Comparison of ENCODE assay signal across 9 cellular contexts in genomic region chr11:74462009-74462408, GRCh38. TPM values are rescaled to one million over a fixed set of nuclear protein-coding genes. Genes with fewer than 3 reads are reported as not detected.
DNase-seq lines count a peak whose midpoint lies in the region; ATAC-seq and TF ChIP-seq lines count a peak whose summit lies in the region.
"Had no signal": no experiment of that assay in that cellular context is flagged by ENCODE, and none has a peak within 500 bp of the region (broad histone marks: within the 10 kb centered on the region; RNA-seq: fewer than 3 reads in every experiment).

No MANE protein-coding gene starts in this region.

- POLR2A ChIA-PET in MCF 10A (lab: Yijun Ruan, JAX) = no interaction called here
- POLR2A ChIA-PET in naive thymus-derived CD4-positive, alpha-beta T cell (lab: Charles Lee) = no interaction called here

- no peaks in the 10 kb centered on the region for H3K9me3 ChIP-seq in mammary epithelial cell (replicated peaks; ENCODE audit: insufficient read depth, low read length)
- no peaks in the 10 kb centered on the region for H3K9me3 ChIP-seq in naive thymus-derived CD4-positive, alpha-beta T cell (ENCODE audit: control insufficient read depth in 2 of 3, low read length in 3 of 3)
- no peaks in the 10 kb centered on the region for H3K9me3 ChIP-seq in aorta (ENCODE audit: control insufficient read depth, low read length)

- no peaks in the 10 kb centered on the region for H3K4me1 Mint-ChIP-seq in MCF 10A (ENCODE audit: insufficient read depth, unreplicated experiment)
- peaks cover 0 to 10% (median 7%) of the 10 kb centered on the region in 7 donors for H3K4me1 Mint-ChIP-seq in naive thymus-derived CD4-positive, alpha-beta T cell
- no peaks in the 10 kb centered on the region for H3K4me1 Mint-ChIP-seq in activated naive CD4-positive, alpha-beta T cell treated with anti-CD3 and anti-CD28 coated beads, Interleukin-2, amount 10 ng/mL, durations not matched to agents 7 days and 5 days

- intact Hi-C loops in MCF 10A (cut with micrococcal nuclease) = no loop called here
- intact Hi-C loops in mammary epithelial cell (cut with micrococcal nuclease) = no loop called here
- intact Hi-C loops in naive thymus-derived CD4-positive, alpha-beta T cell (cut with micrococcal nuclease) = no loop called here
- intact Hi-C loops in aorta (cut with DNase I) = loop anchor here in 1 of 2 donors (10.0 kb wide), 1 partner anchor 113 kb away; no protein-coding TSS in a partner anchor

- H3K4me3 Mint-ChIP-seq in MCF 10A (ENCODE audit: unreplicated experiment) = no peak overlapping the region
- H3K4me3 Mint-ChIP-seq in naive thymus-derived CD4-positive, alpha-beta T cell = no peak overlapping the region
- H3K4me3 Mint-ChIP-seq in activated naive CD4-positive, alpha-beta T cell treated with anti-CD3 and anti-CD28 coated beads, Interleukin-2, amount 10 ng/mL, durations not matched to agents 7 days and 5 days = no peak overlapping the region

- H3K4me1 ChIP-seq in mammary epithelial cell (ENCODE audit: insufficient read depth, low read length) = peaks cover 1% of the 10 kb centered on the region
- H3K4me1 ChIP-seq in naive thymus-derived CD4-positive, alpha-beta T cell (ENCODE audit: control insufficient read depth in 2 of 2, insufficient read depth in 2 of 2, low read length in 2 of 2) = no peaks in the 10 kb centered on the region
- H3K4me1 ChIP-seq in aorta (ENCODE audit: control insufficient read depth in 1 of 2, insufficient read depth in 2 of 2, low read length in 2 of 2) = no peaks in the 10 kb centered on the region

- H3K27me3 Mint-ChIP-seq in MCF 10A (ENCODE audit: insufficient read depth, unreplicated experiment) = no peaks in the 10 kb centered on the region
- H3K27me3 Mint-ChIP-seq in naive thymus-derived CD4-positive, alpha-beta T cell = peaks cover 25 to 30% (median 28%) of the 10 kb centered on the region in 5 donors
- peaks cover 39% of the 10 kb centered on the region for H3K27me3 Mint-ChIP-seq in activated naive CD4-positive, alpha-beta T cell treated with anti-CD3 and anti-CD28 coated beads, Interleukin-2, amount 10 ng/mL, durations not matched to agents 7 days and 5 days

- dilution Hi-C loops in mammary epithelial cell (cut with HindIII; ENCODE audit: low sequenced_read_pairs) = loop anchor here (5.0 kb wide), 2 partner anchors 100 to 105 kb away; no protein-coding TSS in a partner anchor

- no peaks in the 10 kb centered on the region for H3K36me3 Mint-ChIP-seq in MCF 10A (ENCODE audit: insufficient read depth, unreplicated experiment)
- H3K36me3 Mint-ChIP-seq in naive thymus-derived CD4-positive, alpha-beta T cell = no peaks in the 10 kb centered on the region
- no peaks in the 10 kb centered on the region for H3K36me3 Mint-ChIP-seq in activated naive CD4-positive, alpha-beta T cell treated with anti-CD3 and anti-CD28 coated beads, Interleukin-2, amount 10 ng/mL, durations not matched to agents 7 days and 5 days

- H3K4me3 ChIP-seq in mammary epithelial cell (replicated peaks in 1 of 3; ENCODE audit: insufficient read depth in 1 of 3, low read depth in 2 of 3, low read length in 3 of 3) (no peak overlapping the region), fibroblast of the aortic adventitia (ENCODE audit: low read depth, low read length) (peak overlapping the region; percentile 15), aorta (ENCODE audit: low read length in 2 of 2) (no peak overlapping the region)
- H3K4me3 ChIP-seq in naive thymus-derived CD4-positive, alpha-beta T cell (ENCODE audit: low read length) = no peak overlapping the region

- no peak overlapping the region for H3K27ac Mint-ChIP-seq in MCF 10A (ENCODE audit: low read depth, unreplicated experiment)
- no peak overlapping the region for H3K27ac Mint-ChIP-seq in naive thymus-derived CD4-positive, alpha-beta T cell
- no peak overlapping the region for H3K27ac Mint-ChIP-seq in activated naive CD4-positive, alpha-beta T cell treated with anti-CD3 and anti-CD28 coated beads, Interleukin-2, amount 10 ng/mL, durations not matched to agents 7 days and 5 days

- H2AFZ ChIP-seq in mammary epithelial cell (ENCODE audit: low read depth, low read length) = no peak overlapping the region

- H3K4me2 ChIP-seq in mammary epithelial cell (ENCODE audit: insufficient read depth, low read depth, low read length) = no peak overlapping the region

- 76% methylated on average over 2 of the region's 2 CpGs for WGBS in mammary epithelial cell (ENCODE audit: low coverage, missing lambda C conversion rate)
- 88 to 91% methylated on average over 2 of the region's 2 CpGs for WGBS in aorta, 2 donors

- ATAC-seq in naive thymus-derived CD4-positive, alpha-beta T cell = peak; percentile 81
- ATAC-seq in aorta (ENCODE audit: low FRiP score) = peak; percentile 91

- H4K20me1 ChIP-seq in mammary epithelial cell (ENCODE audit: insufficient read depth, low read length) = no peaks in the 10 kb centered on the region

- TF ChIP-seq CTCF in MCF 10A (IDR thresholded peaks at IDR 0.05; ENCODE audit: unreplicated experiment) (no peak), mammary epithelial cell (conservative IDR thresholded peaks at IDR 0.05 in 1 of 2, IDR thresholded peaks at IDR 0.05 in 1 of 2; ENCODE audit: extremely low read depth in 1 of 2, insufficient read depth in 1 of 2, low read depth in 1 of 2, low read length in 2 of 2) (no peak), fibroblast of the aortic adventitia (IDR thresholded peaks at IDR 0.05; ENCODE audit: insufficient read depth, low read length) (no peak)

- in situ Hi-C loops in mammary epithelial cell (cut with MboI; ENCODE audit: low sequenced_read_pairs in 2 of 2) = no loop called here

- H3K36me3 ChIP-seq in mammary epithelial cell (ENCODE audit: insufficient read depth, low read length) = no peaks in the 10 kb centered on the region
- H3K36me3 ChIP-seq in naive thymus-derived CD4-positive, alpha-beta T cell (ENCODE audit: control insufficient read depth in 2 of 3, insufficient read depth in 3 of 3, low read length in 3 of 3) = no peaks in the 10 kb centered on the region
- H3K36me3 ChIP-seq in aorta (ENCODE audit: control insufficient read depth in 1 of 2, insufficient read depth in 2 of 2, low read length in 1 of 2) = no peaks in the 10 kb centered on the region

- CTCF ChIA-PET in MCF 10A (lab: Yijun Ruan, JAX) (interaction anchor here (0.5 to 3.9 kb wide), 6 partner anchors 11 to 206 kb away, joined by 3 to 43 read pairs (median 5); no protein-coding TSS in a partner anchor), mammary epithelial cell (lab: Charles Lee; ENCODE audit: low non-redundant PET) (no interaction called here)
- CTCF ChIA-PET in naive thymus-derived CD4-positive, alpha-beta T cell (lab: Charles Lee) = interaction anchor here (3.3 kb wide), 1 partner anchor 8 kb away, joined by 15 read pairs; no protein-coding TSS in a partner anchor
- CTCF ChIA-PET in activated naive CD4-positive, alpha-beta T cell treated with anti-CD3 and anti-CD28 coated beads, Interleukin-2, amount 10 ng/mL, durations not matched to agents 7 days and 5 days (lab: Charles Lee) = interaction anchor here (3.1 to 3.2 kb wide), 2 partner anchors 9 to 13 kb away, joined by 16 to 22 read pairs; no protein-coding TSS in a partner anchor

- H3K27me3 ChIP-seq in mammary epithelial cell (ENCODE audit: insufficient read depth, low read length) (peaks cover 3% of the 10 kb centered on the region), aorta (ENCODE audit: control insufficient read depth in 1 of 2, insufficient read depth in 2 of 2, low read length in 1 of 2) (no peaks in the 10 kb centered on the region)
- peaks cover 0 to 6% of the 10 kb centered on the region in 2 donors for H3K27me3 ChIP-seq in naive thymus-derived CD4-positive, alpha-beta T cell (ENCODE audit: control insufficient read depth in 2 of 2, insufficient read depth in 2 of 2, low read length in 2 of 2)

- no TSS peak for BruUV-seq in MCF 10A (replicated peaks; lab: Mats Ljungman, UMichigan)
- no TSS peak for BruUV-seq in mammary epithelial cell (replicated peaks; lab: Mats Ljungman, UMichigan)

- H3K27ac ChIP-seq in mammary epithelial cell (ENCODE audit: insufficient read depth, low read depth, low read length) (no peak overlapping the region), aorta (ENCODE audit: low read depth in 1 of 2, low read length in 2 of 2) (no peak overlapping the region)
- no peak overlapping the region for H3K27ac ChIP-seq in naive thymus-derived CD4-positive, alpha-beta T cell (ENCODE audit: low read depth, low read length)

- peak; percentile 44 for DNase-seq in MCF 10A (ENCODE audit: unreplicated experiment)
- DNase-seq in mammary epithelial cell = no peak
- DNase-seq in fibroblast of the aortic adventitia (ENCODE audit: low read depth) = peak; percentile 55
- no peak for DNase-seq in naive thymus-derived CD4-positive, alpha-beta T cell
- peak; percentile 84 to 92 for DNase-seq in aorta
- DNase-seq in activated naive CD4-positive, alpha-beta T cell treated with anti-CD3 and anti-CD28 coated beads, Interleukin-2, amount 10 ng/mL, durations not matched to agents 7 days and 5 days = no peak
- DNase-seq in COLO829 (ENCODE audit: low spot score) = no peak
- DNase-seq in foreskin melanocyte = no peak
- DNase-seq: stimulated activated CD4-positive, alpha-beta T cell treated with anti-CD3 and anti-CD28 coated beads, Interleukin-4, amount 100 ng/mL, for 24 hours had no signal

- H3K79me2 ChIP-seq in mammary epithelial cell (ENCODE audit: insufficient read depth, low read length) = no peaks in the 10 kb centered on the region

- no peak overlapping the region for H3K9ac ChIP-seq in mammary epithelial cell (ENCODE audit: insufficient read depth, low read length)

- H3K9me3 Mint-ChIP-seq in MCF 10A (ENCODE audit: unreplicated experiment) = no peaks in the 10 kb centered on the region
- H3K9me3 Mint-ChIP-seq in naive thymus-derived CD4-positive, alpha-beta T cell = peaks cover 0 to 2% (median 0%) of the 10 kb centered on the region in 11 donors
- H3K9me3 Mint-ChIP-seq in activated naive CD4-positive, alpha-beta T cell treated with anti-CD3 and anti-CD28 coated beads, Interleukin-2, amount 10 ng/mL, durations not matched to agents 7 days and 5 days = no peaks in the 10 kb centered on the region

RNA-seq across cellular contexts. Expression of gene KCNE3, which starts 5.3 kb away (rescaled TPM):
- total RNA-seq in MCF 10A (2022) = not detected in 2 replicates
- total RNA-seq in mammary epithelial cell = under 1 TPM in 1 of 2 donors, not detected in 1; 0.50 TPM
- not detected for polyA plus RNA-seq in mammary epithelial cell
- polyA minus RNA-seq in mammary epithelial cell = not detected
- total RNA-seq in fibroblast of the aortic adventitia (ENCODE audit: low replicate concordance) = 0.18 and 5.9 TPM in 2 replicates
- total RNA-seq in naive thymus-derived CD4-positive, alpha-beta T cell = 10 to 100 TPM in 1 of 5 experiments, 1 to 10 TPM in 1, under 1 TPM in 2, not detected in 1; 0.27 to 16.4 (median 0.97) TPM
- polyA plus RNA-seq in naive thymus-derived CD4-positive, alpha-beta T cell = not detected
- total RNA-seq in aorta = 10 to 100 TPM in 1 of 2 donors, 1 to 10 TPM in 1; 3.8 to 12.5 TPM
- 10 to 100 TPM in 1 of 2 donors, under 1 TPM in 1; 0.97 to 17.9 TPM for polyA plus RNA-seq in aorta

RNA-seq across cellular contexts. Expression of gene LIPT2, which starts 31.5 kb away (rescaled TPM):
- total RNA-seq in MCF 10A (2022) = 3.0 and 7.9 TPM in 2 replicates
- total RNA-seq in mammary epithelial cell = 1 to 10 TPM; 4.3 to 5.0 TPM
- 3.0 TPM for polyA plus RNA-seq in mammary epithelial cell
- not detected for polyA minus RNA-seq in mammary epithelial cell
- 1.4 TPM in 1 of 2 replicates, not detected in the other for total RNA-seq in fibroblast of the aortic adventitia (ENCODE audit: low replicate concordance)
- total RNA-seq in naive thymus-derived CD4-positive, alpha-beta T cell = 10 to 100 TPM in 2 of 5 experiments, 1 to 10 TPM in 3; 1.9 to 18.2 (median 9.3) TPM
- 10 to 100 TPM; 21.6 to 23.3 TPM for polyA plus RNA-seq in naive thymus-derived CD4-positive, alpha-beta T cell
- 1 to 10 TPM; 1.0 to 1.8 TPM for total RNA-seq in aorta
- polyA plus RNA-seq in aorta = under 1 TPM in 1 of 2 donors, not detected in 1; 0.95 TPM

Comparison
In these comparisons a context has a peak if more than half of its experiments do, and no peak if none do; other contexts are left out.
1. DNase-seq: peak in MCF 10A (single experiment), fibroblast of the aortic adventitia (single experiment) and aorta (2 of 2); none in mammary epithelial cell (single experiment), naive thymus-derived CD4-positive, alpha-beta T cell (0 of 9), activated naive CD4-positive, alpha-beta T cell treated with anti-CD3 and anti-CD28 coated beads, Interleukin-2, amount 10 ng/mL, durations not matched to agents 7 days and 5 days (single experiment), COLO829 (single experiment) and foreskin melanocyte (single experiment).